1 cellular context compared by ENCODE assay signal in the genomic region with DNA sequence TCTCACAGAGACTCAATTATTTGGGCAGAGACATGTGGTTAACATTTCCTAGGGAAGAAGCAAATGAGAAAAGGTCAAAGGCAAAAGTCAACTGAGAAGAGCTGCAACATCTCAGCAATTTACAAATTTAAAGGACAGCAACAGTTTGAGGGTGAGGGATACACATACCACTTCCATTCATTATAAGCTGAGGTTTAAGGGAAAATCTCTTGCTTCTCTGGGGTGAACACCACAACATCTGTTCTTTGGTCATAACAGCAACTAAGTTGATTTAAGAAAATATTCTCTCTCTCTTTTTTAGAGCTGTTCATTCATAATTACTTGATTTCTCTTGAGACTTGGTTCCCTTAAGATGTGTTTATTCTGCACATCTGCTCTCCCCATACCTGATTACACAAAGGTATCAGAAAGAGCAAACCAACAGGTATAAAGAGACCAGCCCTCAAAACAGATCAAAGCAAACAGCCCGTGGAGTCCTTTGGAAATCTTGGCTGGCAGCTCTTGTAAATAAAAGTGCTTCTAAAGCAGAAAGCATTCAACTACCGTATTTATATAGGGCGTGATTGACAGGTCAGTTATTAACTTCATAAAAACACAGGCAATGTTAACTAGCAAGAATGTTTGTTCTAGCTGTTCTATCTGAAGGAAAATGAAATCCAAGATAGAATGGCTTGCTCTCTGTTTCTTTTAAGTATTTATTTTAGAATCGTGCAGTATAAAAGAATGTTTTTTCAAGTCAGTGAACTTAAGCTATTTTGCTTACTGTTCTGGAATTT.
TF ChIP-seq lines count a peak whose summit lies in the region.

No MANE protein-coding gene starts in this region.

TF ChIP-seq in WTC11, 78 proteins besides CTCF, POLR2A, EP300 and RAD21 (continued from another document):
- TF ChIP-seq, protein P1, sequence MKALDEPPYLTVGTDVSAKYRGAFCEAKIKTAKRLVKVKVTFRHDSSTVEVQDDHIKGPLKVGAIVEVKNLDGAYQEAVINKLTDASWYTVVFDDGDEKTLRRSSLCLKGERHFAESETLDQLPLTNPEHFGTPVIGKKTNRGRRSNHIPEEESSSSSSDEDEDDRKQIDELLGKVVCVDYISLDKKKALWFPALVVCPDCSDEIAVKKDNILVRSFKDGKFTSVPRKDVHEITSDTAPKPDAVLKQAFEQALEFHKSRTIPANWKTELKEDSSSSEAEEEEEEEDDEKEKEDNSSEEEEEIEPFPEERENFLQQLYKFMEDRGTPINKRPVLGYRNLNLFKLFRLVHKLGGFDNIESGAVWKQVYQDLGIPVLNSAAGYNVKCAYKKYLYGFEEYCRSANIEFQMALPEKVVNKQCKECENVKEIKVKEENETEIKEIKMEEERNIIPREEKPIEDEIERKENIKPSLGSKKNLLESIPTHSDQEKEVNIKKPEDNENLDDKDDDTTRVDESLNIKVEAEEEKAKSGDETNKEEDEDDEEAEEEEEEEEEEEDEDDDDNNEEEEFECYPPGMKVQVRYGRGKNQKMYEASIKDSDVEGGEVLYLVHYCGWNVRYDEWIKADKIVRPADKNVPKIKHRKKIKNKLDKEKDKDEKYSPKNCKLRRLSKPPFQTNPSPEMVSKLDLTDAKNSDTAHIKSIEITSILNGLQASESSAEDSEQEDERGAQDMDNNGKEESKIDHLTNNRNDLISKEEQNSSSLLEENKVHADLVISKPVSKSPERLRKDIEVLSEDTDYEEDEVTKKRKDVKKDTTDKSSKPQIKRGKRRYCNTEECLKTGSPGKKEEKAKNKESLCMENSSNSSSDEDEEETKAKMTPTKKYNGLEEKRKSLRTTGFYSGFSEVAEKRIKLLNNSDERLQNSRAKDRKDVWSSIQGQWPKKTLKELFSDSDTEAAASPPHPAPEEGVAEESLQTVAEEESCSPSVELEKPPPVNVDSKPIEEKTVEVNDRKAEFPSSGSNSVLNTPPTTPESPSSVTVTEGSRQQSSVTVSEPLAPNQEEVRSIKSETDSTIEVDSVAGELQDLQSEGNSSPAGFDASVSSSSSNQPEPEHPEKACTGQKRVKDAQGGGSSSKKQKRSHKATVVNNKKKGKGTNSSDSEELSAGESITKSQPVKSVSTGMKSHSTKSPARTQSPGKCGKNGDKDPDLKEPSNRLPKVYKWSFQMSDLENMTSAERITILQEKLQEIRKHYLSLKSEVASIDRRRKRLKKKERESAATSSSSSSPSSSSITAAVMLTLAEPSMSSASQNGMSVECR (CRISPR knock-in tag; IDR thresholded peaks at IDR 0.05; ENCODE audit: borderline replicate concordance): no peak
- no peak for TF ChIP-seq FOXK1 (CRISPR knock-in tag; IDR thresholded peaks at IDR 0.05)
- TF ChIP-seq, protein P2, sequence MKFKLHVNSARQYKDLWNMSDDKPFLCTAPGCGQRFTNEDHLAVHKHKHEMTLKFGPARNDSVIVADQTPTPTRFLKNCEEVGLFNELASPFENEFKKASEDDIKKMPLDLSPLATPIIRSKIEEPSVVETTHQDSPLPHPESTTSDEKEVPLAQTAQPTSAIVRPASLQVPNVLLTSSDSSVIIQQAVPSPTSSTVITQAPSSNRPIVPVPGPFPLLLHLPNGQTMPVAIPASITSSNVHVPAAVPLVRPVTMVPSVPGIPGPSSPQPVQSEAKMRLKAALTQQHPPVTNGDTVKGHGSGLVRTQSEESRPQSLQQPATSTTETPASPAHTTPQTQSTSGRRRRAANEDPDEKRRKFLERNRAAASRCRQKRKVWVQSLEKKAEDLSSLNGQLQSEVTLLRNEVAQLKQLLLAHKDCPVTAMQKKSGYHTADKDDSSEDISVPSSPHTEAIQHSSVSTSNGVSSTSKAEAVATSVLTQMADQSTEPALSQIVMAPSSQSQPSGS (CRISPR knock-in tag; IDR thresholded peaks at IDR 0.05; ENCODE audit: borderline replicate concordance, low read depth): no peak
- TF ChIP-seq SP1 (CRISPR knock-in tag; conservative IDR thresholded peaks at IDR 0.05): no peak
- no peak for TF ChIP-seq KAT7 (CRISPR knock-in tag; IDR thresholded peaks at IDR 0.05; ENCODE audit: borderline replicate concordance)
- TF ChIP-seq CREB1 (CRISPR knock-in tag; IDR thresholded peaks at IDR 0.05): no peak
- TF ChIP-seq, protein P3, sequence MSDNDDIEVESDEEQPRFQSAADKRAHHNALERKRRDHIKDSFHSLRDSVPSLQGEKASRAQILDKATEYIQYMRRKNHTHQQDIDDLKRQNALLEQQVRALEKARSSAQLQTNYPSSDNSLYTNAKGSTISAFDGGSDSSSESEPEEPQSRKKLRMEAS (CRISPR knock-in tag; IDR thresholded peaks at IDR 0.05): no peak
